In genomic region chr22:39008251-39008850, GRCh38 we compare ENCODE assay signal across 11 cellular contexts. TPM values are rescaled to one million over a fixed set of nuclear protein-coding genes. Genes with fewer than 3 reads are reported as not detected.
"Had no signal": no experiment of that assay in that cellular context is flagged by ENCODE, and none has a peak within 500 bp of the region (broad histone marks: within the 10 kb centered on the region; RNA-seq: fewer than 3 reads in every experiment).

No MANE protein-coding gene starts in this region.

RNA-seq across cellular contexts. Expression of gene APOBEC3D, which starts 12.6 kb away (rescaled TPM):
- total RNA-seq: cerebellum had no signal

RNA-seq across cellular contexts. Expression of gene APOBEC3B, which starts 26.2 kb away (rescaled TPM):
- total RNA-seq: bronchial epithelial cell, cerebellum, gastroesophageal sphincter had no signal

RNA-seq across cellular contexts. Expression of gene APOBEC3A, which starts 50.9 kb away (rescaled TPM):
- total RNA-seq: activated CD4-positive, alpha-beta memory T cell treated with anti-CD3 and anti-CD28 coated beads, Interleukin-2, amount 10 ng/mL, durations not matched to agents 7 days and 5 days; activated CD4-positive, alpha-beta T cell treated with anti-CD3 and anti-CD28 coated beads, Interleukin-2, amount 10 ng/mL, durations not matched to agents 7 days and 5 days; activated naive CD4-positive, alpha-beta T cell treated with anti-CD3 and anti-CD28 coated beads, Interleukin-2, amount 50 U/mL, for 72 hours; astrocyte; bronchial epithelial cell; cerebellum; fibroblast of lung; fibroblast of villous mesenchyme; glomerular endothelial cell; WTC11 had no signal
- polyA plus RNA-seq: fibroblast of lung had no signal
